Comparison of ENCODE assay signal across 36 cellular contexts in genomic region chr7:20026762-20027161, GRCh38.
"Had no signal": no experiment of that assay in that cellular context is flagged by ENCODE, and none has a peak within 500 bp of the region (broad histone marks: within the 10 kb centered on the region; RNA-seq: fewer than 3 reads in every experiment).

No MANE protein-coding gene starts in this region.

- H3K9me3 Mint-ChIP-seq: activated CD4-positive, alpha-beta T cell treated with anti-CD3 and anti-CD28 coated beads, Interleukin-2, amount 10 ng/mL, durations not matched to agents 24 days and 14 days; activated naive CD4-positive, alpha-beta T cell treated with anti-CD3 and anti-CD28 coated beads, Interleukin-2, amount 50 U/mL, for 24 hours; activated naive CD8-positive, alpha-beta T cell treated with anti-CD3 and anti-CD28 coated beads for 36 hours; activated T-helper 1 cell treated with anti-CD3 and anti-CD28 coated beads, Interleukin-12 subunit alpha, Interleukin-12 subunit beta, Interleukin-2, Interleukin-4 antibody, amounts not matched to agents 30 ng/mL and 10 ng/mL and 1 ng/mL, durations not matched to agents 14 hours and 24 hours and 36 hours; activated T-helper 2 cell treated with anti-CD3 and anti-CD28 coated beads, Interferon-gamma antibody, Interleukin-2, Interleukin-4, amounts not matched to agents 10 μg/mL and 5 μg/mL and 100 μg/mL, durations not matched to agents 14 hours and 24 hours and 36 hours; T-helper 2 cell treated with Interferon-gamma antibody and Interleukin-4, amounts not matched to agents 5 μg/mL and 100 μg/mL, for 36 hours had no signal

- ATAC-seq: activated CD4-positive, alpha-beta T cell treated with anti-CD3 and anti-CD28 coated beads for 36 hours; activated CD8-positive, alpha-beta memory T cell treated with anti-CD3 and anti-CD28 coated beads, Interleukin-2, amount 10 ng/mL, durations not matched to agents 7 days and 5 days; activated CD8-positive, alpha-beta T cell treated with anti-CD3 and anti-CD28 coated beads, Interleukin-2, amount 10 ng/mL, durations not matched to agents 7 days and 5 days; activated naive CD8-positive, alpha-beta T cell treated with anti-CD3 and anti-CD28 coated beads, Interleukin-2, amount 50 U/mL, for 24 hours; body of pancreas; effector memory CD8-positive, alpha-beta T cell; foreskin keratinocyte; gastroesophageal sphincter; heart right ventricle; T-helper 17 cell had no signal

- H3K9me3 ChIP-seq: adrenal gland, body of pancreas, esophagus muscularis mucosa, gastroesophageal sphincter had no signal

- H3K36me3 ChIP-seq: adrenal gland, esophagus muscularis mucosa, gastroesophageal sphincter, heart right ventricle, WERI-Rb-1 had no signal

- FAIRE-seq: colon had no signal

- H3K27ac Mint-ChIP-seq: activated CD4-positive, alpha-beta memory T cell treated with anti-CD3 and anti-CD28 coated beads for 36 hours; activated CD4-positive, alpha-beta T cell treated with anti-CD3 and anti-CD28 coated beads for 36 hours; activated CD4-positive, alpha-beta T cell treated with anti-CD3 and anti-CD28 coated beads, Interleukin-2, amount 10 ng/mL, durations not matched to agents 24 days and 14 days; activated CD8-positive, alpha-beta memory T cell treated with anti-CD3 and anti-CD28 coated beads, Interleukin-2, amount 10 ng/mL, durations not matched to agents 7 days and 5 days; activated CD8-positive, alpha-beta T cell treated with anti-CD3 and anti-CD28 coated beads, Interleukin-2, amount 10 ng/mL, durations not matched to agents 7 days and 5 days; activated naive CD4-positive, alpha-beta T cell treated with anti-CD3 and anti-CD28 coated beads for 36 hours; activated naive CD4-positive, alpha-beta T cell treated with anti-CD3 and anti-CD28 coated beads, Interleukin-2, amount 50 U/mL, for 24 hours; activated naive CD8-positive, alpha-beta T cell treated with anti-CD3 and anti-CD28 coated beads for 36 hours; activated naive CD8-positive, alpha-beta T cell treated with anti-CD3 and anti-CD28 coated beads, Interleukin-2, amount 50 U/mL, for 24 hours; activated T-helper 1 cell treated with anti-CD3 and anti-CD28 coated beads, Interleukin-12 subunit alpha, Interleukin-12 subunit beta, Interleukin-2, Interleukin-4 antibody, amounts not matched to agents 30 ng/mL and 10 ng/mL and 1 ng/mL, durations not matched to agents 14 hours and 24 hours and 36 hours; activated T-helper 2 cell treated with anti-CD3 and anti-CD28 coated beads, Interferon-gamma antibody, Interleukin-2, Interleukin-4, amounts not matched to agents 10 μg/mL and 5 μg/mL and 100 μg/mL, durations not matched to agents 14 hours and 24 hours and 36 hours; effector memory CD8-positive, alpha-beta T cell; T-helper 17 cell; T-helper 2 cell treated with Interferon-gamma antibody and Interleukin-4, amounts not matched to agents 5 μg/mL and 100 μg/mL, for 36 hours had no signal

- H3K4me1 ChIP-seq: body of pancreas, esophagus muscularis mucosa, foreskin keratinocyte, gastroesophageal sphincter had no signal

- H3K4me1 Mint-ChIP-seq: activated CD4-positive, alpha-beta T cell treated with anti-CD3 and anti-CD28 coated beads for 36 hours; activated CD4-positive, alpha-beta T cell treated with anti-CD3 and anti-CD28 coated beads, Interleukin-2, amount 10 ng/mL, durations not matched to agents 24 days and 14 days; activated CD8-positive, alpha-beta memory T cell treated with anti-CD3 and anti-CD28 coated beads, Interleukin-2, amount 10 ng/mL, durations not matched to agents 7 days and 5 days; activated naive CD4-positive, alpha-beta T cell treated with anti-CD3 and anti-CD28 coated beads, Interleukin-2, amount 50 U/mL, for 24 hours; activated naive CD8-positive, alpha-beta T cell treated with anti-CD3 and anti-CD28 coated beads for 36 hours; T-helper 17 cell had no signal

- H3K27me3 Mint-ChIP-seq: activated CD4-positive, alpha-beta memory T cell treated with anti-CD3 and anti-CD28 coated beads for 36 hours; activated CD4-positive, alpha-beta T cell treated with anti-CD3 and anti-CD28 coated beads for 36 hours; activated CD4-positive, alpha-beta T cell treated with anti-CD3 and anti-CD28 coated beads, Interleukin-2, amount 10 ng/mL, durations not matched to agents 24 days and 14 days; activated CD8-positive, alpha-beta memory T cell treated with anti-CD3 and anti-CD28 coated beads, Interleukin-2, amount 10 ng/mL, durations not matched to agents 7 days and 5 days; activated naive CD4-positive, alpha-beta T cell treated with anti-CD3 and anti-CD28 coated beads, Interleukin-2, amount 50 U/mL, for 24 hours; activated naive CD8-positive, alpha-beta T cell treated with anti-CD3 and anti-CD28 coated beads for 36 hours; activated naive CD8-positive, alpha-beta T cell treated with anti-CD3 and anti-CD28 coated beads, Interleukin-2, amount 50 U/mL, for 24 hours; effector memory CD8-positive, alpha-beta T cell; T-helper 17 cell had no signal

- H3K27me3 ChIP-seq: adrenal gland, body of pancreas, esophagus muscularis mucosa, foreskin keratinocyte, gastroesophageal sphincter, heart right ventricle had no signal

- H3K27ac ChIP-seq: adrenal gland, body of pancreas, esophagus muscularis mucosa, foreskin keratinocyte, gastroesophageal sphincter, heart right ventricle, WERI-Rb-1 had no signal

- H3K4me3 Mint-ChIP-seq: activated CD4-positive, alpha-beta memory T cell treated with anti-CD3 and anti-CD28 coated beads for 36 hours; activated CD4-positive, alpha-beta T cell treated with anti-CD3 and anti-CD28 coated beads for 36 hours; activated CD4-positive, alpha-beta T cell treated with anti-CD3 and anti-CD28 coated beads, Interleukin-2, amount 10 ng/mL, durations not matched to agents 24 days and 14 days; activated CD8-positive, alpha-beta memory T cell treated with anti-CD3 and anti-CD28 coated beads, Interleukin-2, amount 10 ng/mL, durations not matched to agents 7 days and 5 days; activated CD8-positive, alpha-beta T cell treated with anti-CD3 and anti-CD28 coated beads, Interleukin-2, amount 10 ng/mL, durations not matched to agents 7 days and 5 days; activated naive CD4-positive, alpha-beta T cell treated with anti-CD3 and anti-CD28 coated beads for 36 hours; activated naive CD4-positive, alpha-beta T cell treated with anti-CD3 and anti-CD28 coated beads, Interleukin-2, amount 50 U/mL, for 24 hours; activated naive CD8-positive, alpha-beta T cell treated with anti-CD3 and anti-CD28 coated beads for 36 hours; activated naive CD8-positive, alpha-beta T cell treated with anti-CD3 and anti-CD28 coated beads, Interleukin-2, amount 50 U/mL, for 24 hours; activated T-helper 1 cell treated with anti-CD3 and anti-CD28 coated beads, Interleukin-12 subunit alpha, Interleukin-12 subunit beta, Interleukin-2, Interleukin-4 antibody, amounts not matched to agents 30 ng/mL and 10 ng/mL and 1 ng/mL, durations not matched to agents 14 hours and 24 hours and 36 hours; effector memory CD8-positive, alpha-beta T cell; T-helper 17 cell; T-helper 2 cell treated with Interferon-gamma antibody and Interleukin-4, amounts not matched to agents 5 μg/mL and 100 μg/mL, for 36 hours had no signal

- H3K4me3 ChIP-seq: adrenal gland, body of pancreas, esophagus muscularis mucosa, gastroesophageal sphincter, heart right ventricle had no signal

- H3K36me3 Mint-ChIP-seq: activated CD4-positive, alpha-beta memory T cell treated with anti-CD3 and anti-CD28 coated beads for 36 hours; activated CD8-positive, alpha-beta memory T cell treated with anti-CD3 and anti-CD28 coated beads, Interleukin-2, amount 10 ng/mL, durations not matched to agents 7 days and 5 days; activated naive CD4-positive, alpha-beta T cell treated with anti-CD3 and anti-CD28 coated beads, Interleukin-2, amount 50 U/mL, for 24 hours; activated naive CD8-positive, alpha-beta T cell treated with anti-CD3 and anti-CD28 coated beads for 36 hours had no signal

- DNase-seq: activated CD4-positive, alpha-beta memory T cell treated with anti-CD3 and anti-CD28 coated beads for 36 hours; activated CD4-positive, alpha-beta T cell treated with anti-CD3 and anti-CD28 coated beads for 36 hours; activated CD4-positive, CD25-positive, alpha-beta regulatory T cell; activated CD4-positive, CD25-positive, alpha-beta regulatory T cell treated with anti-CD3 and anti-CD28 coated beads, Interleukin-2, amount 50 U/mL, for 72 hours; activated CD8-positive, alpha-beta memory T cell treated with anti-CD3 and anti-CD28 coated beads, Interleukin-2, amount 10 ng/mL, durations not matched to agents 7 days and 5 days; activated CD8-positive, alpha-beta memory T cell treated with anti-CD3 and anti-CD28 coated beads, Interleukin-2, amount 50 U/mL, for 4 hours; activated CD8-positive, alpha-beta T cell treated with anti-CD3 and anti-CD28 coated beads, Interleukin-2, amount 10 ng/mL, durations not matched to agents 7 days and 5 days; activated effector memory CD4-positive, alpha-beta T cell treated with anti-CD3 and anti-CD28 coated beads, Interleukin-2, amount 50 U/mL, for 16 hours; activated naive CD4-positive, alpha-beta T cell treated with anti-CD3 and anti-CD28 coated beads for 36 hours; activated naive CD8-positive, alpha-beta T cell treated with anti-CD3 and anti-CD28 coated beads for 36 hours; activated naive CD8-positive, alpha-beta T cell treated with anti-CD3 and anti-CD28 coated beads, Interleukin-2, amount 50 U/mL, for 24 hours; activated T-cell treated with anti-CD3 and anti-CD28 coated beads, Interleukin-2, amount 50 U/mL, for 1 hour; activated T-cell treated with anti-CD3 and anti-CD28 coated beads, Interleukin-2, amount 50 U/mL, for 48 hours; adrenal gland; amygdala; aorta; body of pancreas; caudate nucleus; cortex of kidney; dermis blood vessel endothelial cell; effector CD4-positive, alpha-beta T cell; effector memory CD8-positive, alpha-beta T cell; erythroblast; foreskin keratinocyte; heart right ventricle; T-helper 17 cell; T1000; WERI-Rb-1 had no signal
